21 cellular contexts compared by ENCODE assay signal in the genomic region with DNA sequence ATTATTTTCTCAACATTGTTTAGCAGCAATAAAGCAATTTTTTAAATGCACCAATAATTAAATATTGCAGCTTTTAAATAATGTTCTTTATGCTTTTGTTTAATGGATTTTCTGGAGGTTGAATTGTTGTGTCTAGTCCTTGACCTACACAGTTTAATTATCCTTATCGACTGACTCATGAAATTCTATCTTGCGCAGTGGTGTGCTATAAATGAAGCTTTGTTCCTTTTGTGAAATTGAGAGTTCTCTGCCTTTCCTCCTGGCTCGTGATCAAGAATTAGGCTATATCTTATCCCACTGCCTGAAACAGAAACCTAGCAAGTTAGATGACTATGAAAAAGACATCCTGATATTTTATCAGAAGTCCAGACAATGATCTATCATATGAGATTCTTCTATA. TPM values are rescaled to one million over a fixed set of nuclear protein-coding genes. Genes with fewer than 3 reads are reported as not detected.
DNase-seq lines count a peak whose midpoint lies in the region; ATAC-seq and TF ChIP-seq lines count a peak whose summit lies in the region.
"Had no signal": no experiment of that assay in that cellular context is flagged by ENCODE, and none has a peak within 500 bp of the region (broad histone marks: within the 10 kb centered on the region; RNA-seq: fewer than 3 reads in every experiment).

No MANE protein-coding gene starts in this region.

- peaks cover 50% of the 10 kb centered on the region for H3K4me1 Mint-ChIP-seq in Calu3 (ENCODE audit: low read depth, unreplicated experiment)

- peak overlapping the region; percentile 91 for H3K27ac Mint-ChIP-seq in Calu3 (ENCODE audit: unreplicated experiment)
- H3K27ac Mint-ChIP-seq: activated naive CD4-positive, alpha-beta T cell treated with anti-CD3 and anti-CD28 coated beads for 36 hours; CD8-positive, alpha-beta T cell had no signal

- H3K4me3 ChIP-seq in choroid plexus epithelial cell (ENCODE audit: low read depth, low read length) (no peak overlapping the region), Peyer's patch (no peak overlapping the region), heart right ventricle (no peak overlapping the region)
- H3K4me3 ChIP-seq: ascending aorta, coronary artery, psoas muscle, spleen, suprapubic skin had no signal

- H3K9me3 ChIP-seq in Peyer's patch: no peaks in the 10 kb centered on the region
- no peaks in the 10 kb centered on the region for H3K9me3 ChIP-seq in heart right ventricle
- H3K9me3 ChIP-seq: ascending aorta, psoas muscle, spleen, suprapubic skin had no signal

- no peak for ATAC-seq in GM18517 (IDR thresholded peaks at IDR 0.05; ENCODE audit: unreplicated experiment)
- ATAC-seq in heart right ventricle: no peak
- ATAC-seq: CD8-positive, alpha-beta T cell; HCT116 had no signal

- H3K9me3 Mint-ChIP-seq in Calu3 (ENCODE audit: low read depth, unreplicated experiment): no peaks in the 10 kb centered on the region
- H3K9me3 Mint-ChIP-seq: activated naive CD4-positive, alpha-beta T cell treated with anti-CD3 and anti-CD28 coated beads for 36 hours; CD8-positive, alpha-beta T cell; neural crest cell had no signal

- TF ChIP-seq CTCF in Calu3 (IDR thresholded peaks at IDR 0.05; ENCODE audit: unreplicated experiment) (no peak), choroid plexus epithelial cell (conservative IDR thresholded peaks at IDR 0.05; ENCODE audit: low read depth, low read length) (no peak), Peyer's patch (IDR thresholded peaks at IDR 0.05) (no peak), heart right ventricle (IDR thresholded peaks at IDR 0.05) (no peak)

- peak overlapping the region; percentile 24 for H3K4me3 Mint-ChIP-seq in Calu3 (ENCODE audit: low read depth, unreplicated experiment)
- H3K4me3 Mint-ChIP-seq: activated naive CD4-positive, alpha-beta T cell treated with anti-CD3 and anti-CD28 coated beads for 36 hours; CD8-positive, alpha-beta T cell; neural crest cell had no signal

- no peaks in the 10 kb centered on the region for H3K27me3 Mint-ChIP-seq in Calu3 (ENCODE audit: unreplicated experiment)

- H3K36me3 Mint-ChIP-seq in Calu3 (ENCODE audit: insufficient read depth, unreplicated experiment): no peaks in the 10 kb centered on the region
- H3K36me3 Mint-ChIP-seq: CD8-positive, alpha-beta T cell had no signal

- H3K27me3 ChIP-seq in Peyer's patch (no peaks in the 10 kb centered on the region), heart right ventricle (no peaks in the 10 kb centered on the region)
- H3K27me3 ChIP-seq: ascending aorta, spleen, suprapubic skin had no signal

- WGBS in heart right ventricle, 2 donors: 35 to 59% methylated on average over 3 of the region's 3 CpGs

- H3K27ac ChIP-seq in Peyer's patch (no peak overlapping the region), heart right ventricle (no peak overlapping the region)
- H3K27ac ChIP-seq: ascending aorta, coronary artery, psoas muscle, spleen, suprapubic skin had no signal

- DNase-seq in Calu3 (peak; percentile 51), NCI-H2196 treated with DMSO at 0.1 percent for 48 hours (lab: John Stamatoyannopoulos, UW; ENCODE audit: unreplicated experiment) (peak; percentile 61), choroid plexus epithelial cell (ENCODE audit: low read depth) (peak; percentile 5), NCI-H524 treated with DMSO at 0.1 percent for 48 hours (lab: John Stamatoyannopoulos, UW) (no peak), Peyer's patch (no peak), heart right ventricle (no peak)
- DNase-seq: activated CD4-positive, alpha-beta T cell treated with anti-CD3 and anti-CD28 coated beads, Interleukin-2, amount 50 U/mL, for 1 hour; activated naive CD4-positive, alpha-beta T cell treated with anti-CD3 and anti-CD28 coated beads for 36 hours; CD8-positive, alpha-beta T cell; foreskin fibroblast; NCI-H1694 treated with DMSO at 0.1 percent for 48 hours; psoas muscle; RPMI8226; spleen had no signal

- H3K4me1 ChIP-seq in Peyer's patch: no peaks in the 10 kb centered on the region
- H3K4me1 ChIP-seq in heart right ventricle: peaks cover 0 to 9% (median 0%) of the 10 kb centered on the region in 9 donors
- H3K4me1 ChIP-seq: ascending aorta, suprapubic skin had no signal

- H3K36me3 ChIP-seq in Peyer's patch (no peaks in the 10 kb centered on the region), heart right ventricle (no peaks in the 10 kb centered on the region)
- H3K36me3 ChIP-seq: ascending aorta, spleen, suprapubic skin had no signal

- CTCF ChIA-PET in Calu3 (lab: Charles Lee): interaction anchor here (1.0 to 1.5 kb wide), 10 partner anchors 9 to 111 kb away, joined by 3 to 6 read pairs (median 4); a partner anchor contains a TSS

- TF ChIP-seq EP300 in Ishikawa (IDR thresholded peaks at IDR 0.05; ENCODE audit: borderline replicate concordance): no peak

- intact Hi-C loops in Calu3 (cut with micrococcal nuclease; ENCODE audit: unreplicated experiment) (loop anchor here (1.0 to 2.0 kb wide), 2 partner anchors 38 to 67 kb away; no protein-coding TSS in a partner anchor), heart right ventricle (cut with DNase I) (no loop called here)

- no TSS peak for BruUV-seq in Calu3 (replicated peaks; lab: Mats Ljungman, UMichigan)

- no peak for TF ChIP-seq RAD21 in Ishikawa (IDR thresholded peaks at IDR 0.05; ENCODE audit: low read depth)

- TF ChIP-seq POLR2A in Peyer's patch (IDR thresholded peaks at IDR 0.05): no peak

TF ChIP-seq in Ishikawa, 13 proteins besides CTCF, POLR2A, EP300 and RAD21:
- TF ChIP-seq ZBTB7A (IDR thresholded peaks at IDR 0.05; ENCODE audit: low read depth) (no peak), TEAD4 (IDR thresholded peaks at IDR 0.05) (no peak; the same call in 1 of the 2 replicates), NFIC (IDR thresholded peaks at IDR 0.05) (peak; percentile 69)

RNA-seq across cellular contexts. Expression of a gene that starts 37.0 kb away (rescaled TPM):
- total RNA-seq in Calu3 (2022) (42.6 and 47.3 TPM in 2 replicates), Peyer's patch (10 to 100 TPM; 20.6 to 54.6 (median 35.8) TPM), heart right ventricle (10 to 100 TPM; 12.3 to 22.3 (median 17.1) TPM)
- polyA plus RNA-seq in heart right ventricle: 10 to 100 TPM; 14.7 to 17.7 TPM

Comparison
In these comparisons a context has a peak if more than half of its experiments do, and no peak if none do; other contexts are left out.
1. DNase-seq: peak in Calu3 (single experiment), NCI-H2196 treated with DMSO at 0.1 percent for 48 hours (single experiment) and choroid plexus epithelial cell (single experiment); none in NCI-H524 treated with DMSO at 0.1 percent for 48 hours (single experiment), Peyer's patch (0 of 3) and heart right ventricle (0 of 2).